ENCODE assay signal across 1 cellular context in genomic region chr9:35102769-35103659, GRCh38.
TF ChIP-seq lines count a peak whose summit lies in the region.

STOML2 (minus strand) TSS chr9:35103131; CDS start chr9:35103094, 37 bp downstream.

TF ChIP-seq in WTC11, 78 proteins besides CTCF, POLR2A, EP300 and RAD21 (continued from another document):
- TF ChIP-seq E2F5 (CRISPR knock-in tag; IDR thresholded peaks at IDR 0.05) (0 out of 2 replicates have a peak, but pooled peaks have one; percentile 55), SMAD3 (CRISPR knock-in tag; IDR thresholded peaks at IDR 0.05; ENCODE audit: borderline replicate concordance) (no peak), HMGXB4 (CRISPR knock-in tag; IDR thresholded peaks at IDR 0.05) (peak; percentile 56; the same call in 1 of the 2 replicates), JUN (CRISPR knock-in tag; IDR thresholded peaks at IDR 0.05) (no peak), ZNF425 (CRISPR knock-in tag; conservative IDR thresholded peaks at IDR 0.05) (no peak), ATF3 (CRISPR knock-in tag; conservative IDR thresholded peaks at IDR 0.05) (no peak), RELA (CRISPR knock-in tag; IDR thresholded peaks at IDR 0.05; ENCODE audit: borderline replicate concordance) (no peak), ZNF317 (CRISPR knock-in tag; IDR thresholded peaks at IDR 0.05; ENCODE audit: borderline replicate concordance, low read depth) (no peak), ARID4B (CRISPR knock-in tag; IDR thresholded peaks at IDR 0.05; ENCODE audit: borderline replicate concordance) (peak; percentile 76; the same call in 1 of the 2 replicates), ATF6 (CRISPR knock-in tag; IDR thresholded peaks at IDR 0.05) (no peak), NFE2L1 (CRISPR knock-in tag; IDR thresholded peaks at IDR 0.05) (no peak), ZNF121 (CRISPR knock-in tag; IDR thresholded peaks at IDR 0.05) (no peak), FOXP4 (CRISPR knock-in tag; IDR thresholded peaks at IDR 0.05) (no peak), ELF4 (CRISPR knock-in tag; IDR thresholded peaks at IDR 0.05; ENCODE audit: low read depth) (no peak), TEAD1 (CRISPR knock-in tag; IDR thresholded peaks at IDR 0.05) (no peak), FOXK1 (CRISPR knock-in tag; IDR thresholded peaks at IDR 0.05) (peak; percentile 84; the same call in 1 of the 2 replicates), NR1H2 (CRISPR knock-in tag; IDR thresholded peaks at IDR 0.05) (no peak), ZNF281 (CRISPR knock-in tag; IDR thresholded peaks at IDR 0.05) (no peak), JAZF1 (CRISPR knock-in tag; IDR thresholded peaks at IDR 0.05) (no peak), USF2 (CRISPR knock-in tag; IDR thresholded peaks at IDR 0.05) (peak; percentile 37; the same call in 1 of the 2 replicates), ZBTB21 (CRISPR knock-in tag; IDR thresholded peaks at IDR 0.05; ENCODE audit: borderline replicate concordance) (no peak), SP1 (CRISPR knock-in tag; conservative IDR thresholded peaks at IDR 0.05) (peak; percentile 74)
